ENCODE assay signal across 25 cellular contexts in genomic region chr14:32055175-32055574, GRCh38. TPM values are rescaled to one million over a fixed set of nuclear protein-coding genes. Genes with fewer than 3 reads are reported as not detected.
A peak's percentile ranks its signal among the peaks of the same experiment; 100 is the strongest.
DNase-seq lines count a peak whose midpoint lies in the region; ATAC-seq, FAIRE-seq and TF ChIP-seq lines count a peak whose summit lies in the region.
"Had no signal": no experiment of that assay in that cellular context is flagged by ENCODE, and none has a peak within 500 bp of the region (broad histone marks: within the 10 kb centered on the region; RNA-seq: fewer than 3 reads in every experiment).

No MANE protein-coding gene starts in this region.

- no peak overlapping the region for H4K8ac ChIP-seq in IMR-90 (ENCODE audit: low read depth in 2 of 2, low read length in 2 of 2)

- H2AFZ ChIP-seq in HepG2 (ENCODE audit: low read length) (no peak overlapping the region), IMR-90 (replicated peaks; ENCODE audit: low read length, poor library complexity) (no peak overlapping the region), neural cell (ENCODE audit: low read depth, low read length) (no peak overlapping the region)

- H3K4ac ChIP-seq in IMR-90 (ENCODE audit: low read depth, low read length): no peak overlapping the region

- CTCF ChIA-PET in HepG2 (lab: Yijun Ruan, JAX; ENCODE audit: low intra/inter-chr PET ratio, low total read pairs) (no interaction called here), IMR-90 (lab: Yijun Ruan, JAX) (no interaction called here)

- POLR2A ChIA-PET in HepG2 (lab: Yijun Ruan, JAX) (no interaction called here), IMR-90 (lab: Charles Lee; ENCODE audit: unreplicated experiment) (no interaction called here)

- no peak for TF ChIP-seq POLR2A in HepG2 (IDR thresholded peaks at IDR 0.05; ENCODE audit: insufficient read depth in 1 of 2, low read depth in 2 of 2, low read length in 2 of 2)
- TF ChIP-seq POLR2A in right lobe of liver (IDR thresholded peaks at IDR 0.05): no peak
- no peak for TF ChIP-seq POLR2A in IMR-90 (IDR thresholded peaks at IDR 0.05; ENCODE audit: low read depth, low read length)

- H2BK20ac ChIP-seq in IMR-90 (ENCODE audit: low read depth, low read length): no peak overlapping the region

- no peak overlapping the region for H2BK5ac ChIP-seq in IMR-90 (ENCODE audit: low read depth, low read length, poor library complexity, severe bottlenecking)

- no peak overlapping the region for H4K5ac ChIP-seq in IMR-90 (ENCODE audit: low read depth, low read length)

- H3K4me2 ChIP-seq in HepG2 (ENCODE audit: low read depth, low read length): no peak overlapping the region
- H3K4me2 ChIP-seq in IMR-90 (ENCODE audit: low read depth, low read length): no peak overlapping the region
- H3K4me2 ChIP-seq in neural cell (ENCODE audit: low read length): no peak overlapping the region
- H3K4me2 ChIP-seq: BLaER1 had no signal

- H3K23ac ChIP-seq in IMR-90 (ENCODE audit: low read depth, low read length): no peak overlapping the region

- no peak overlapping the region for H3K56ac ChIP-seq in IMR-90 (ENCODE audit: extremely low read depth, insufficient read depth, low read length)

- 45% methylated on average over 2 of the region's 2 CpGs for WGBS in HepG2 (ENCODE audit: low lambda C conversion rate)
- WGBS in right lobe of liver (ENCODE audit: insufficient coverage, low coverage, low lambda C conversion rate, missing lambda C conversion rate): 78% methylated on average over 2 of the region's 2 CpGs
- WGBS in IMR-90 (ENCODE audit: extremely low coverage in 2 of 2, insufficient read length in 1 of 2), 2 experiments: no CpG with 5 or more reads among the region's 2 CpGs

- H3K27ac ChIP-seq in HepG2 (ENCODE audit: extremely low read length, insufficient read depth, low read length) (no peak overlapping the region), right lobe of liver (no peak overlapping the region), IMR-90 (ENCODE audit: insufficient read depth, low read length) (no peak overlapping the region), neural cell (ENCODE audit: low read length) (no peak overlapping the region), SJCRH30 (no peak overlapping the region)
- H3K27ac ChIP-seq: 22Rv1, BLaER1 had no signal

- H3K36me3 ChIP-seq in HepG2 (replicated peaks in 1 of 2; ENCODE audit: control insufficient read depth in 1 of 2, insufficient read depth in 2 of 2, low read length in 2 of 2) (no peaks in the 10 kb centered on the region), right lobe of liver (no peaks in the 10 kb centered on the region), IMR-90 (ENCODE audit: control insufficient read depth, insufficient read depth, low read length) (no peaks in the 10 kb centered on the region), neural cell (ENCODE audit: insufficient read depth, low read length) (no peaks in the 10 kb centered on the region), SJCRH30 (no peaks in the 10 kb centered on the region)
- H3K36me3 ChIP-seq: BE2C, BLaER1 had no signal

- intact Hi-C loops in HepG2 (cut with micrococcal nuclease; ENCODE audit: unreplicated experiment): no loop called here
- intact Hi-C loops in right lobe of liver (cut with DNase I): no loop called here
- intact Hi-C loops in IMR-90 (cut with micrococcal nuclease): no loop called here

- H3K4me1 ChIP-seq in HepG2 (ENCODE audit: insufficient read depth, low read length) (0 out of 2 replicates have a peak, but pooled peaks cover 7% of the 10 kb centered on the region), right lobe of liver (no peaks in the 10 kb centered on the region), IMR-90 (ENCODE audit: control insufficient read depth, insufficient read depth, low read length) (no peaks in the 10 kb centered on the region), SJCRH30 (no peaks in the 10 kb centered on the region)
- H3K4me1 ChIP-seq: BE2C had no signal

- no peak overlapping the region for H2AK5ac ChIP-seq in IMR-90 (ENCODE audit: low read depth, low read length)

- BruUV-seq in HepG2 (replicated peaks; lab: Mats Ljungman, UMichigan): no TSS peak
- no TSS peak for BruUV-seq in IMR-90 (replicated peaks; lab: Mats Ljungman, UMichigan)

- H3K27me3 ChIP-seq in HepG2 (ENCODE audit: control insufficient read depth in 1 of 2, insufficient read depth in 2 of 2, low read length in 2 of 2): no peaks in the 10 kb centered on the region
- H3K27me3 ChIP-seq in right lobe of liver: no peaks in the 10 kb centered on the region
- H3K27me3 ChIP-seq in IMR-90 (ENCODE audit: control insufficient read depth, insufficient read depth, low read length): peaks cover 9% of the 10 kb centered on the region
- H3K27me3 ChIP-seq in neural cell (ENCODE audit: insufficient read depth, low read depth, low read length): no peaks in the 10 kb centered on the region
- no peaks in the 10 kb centered on the region for H3K27me3 ChIP-seq in SJCRH30
- H3K27me3 ChIP-seq: BE2C, BLaER1 had no signal

- no peak overlapping the region for H2BK120ac ChIP-seq in IMR-90 (ENCODE audit: low read depth, low read length)

- H4K91ac ChIP-seq in IMR-90 (ENCODE audit: insufficient read depth, low read depth, low read length): no peak overlapping the region

- no peak overlapping the region for H3K4me3 ChIP-seq in HepG2 (replicated peaks in 1 of 3; ENCODE audit: insufficient read depth in 1 of 3, low read depth in 2 of 3, low read length in 3 of 3)
- no peak overlapping the region for H3K4me3 ChIP-seq in right lobe of liver
- no peak overlapping the region for H3K4me3 ChIP-seq in IMR-90 (ENCODE audit: insufficient read depth, low read depth, low read length)
- no peak overlapping the region for H3K4me3 ChIP-seq in neural cell (ENCODE audit: low read length)
- no peak overlapping the region for H3K4me3 ChIP-seq in SJCRH30
- H3K4me3 ChIP-seq: BLaER1, GM12878 had no signal

- 0 out of 2 replicates have a peak, but pooled peaks cover 4% of the 10 kb centered on the region for H3K9me3 ChIP-seq in HepG2 (ENCODE audit: low read length)
- H3K9me3 ChIP-seq in right lobe of liver: no peaks in the 10 kb centered on the region
- H3K9me3 ChIP-seq in IMR-90 (ENCODE audit: control insufficient read depth, insufficient read depth, low read length): no peaks in the 10 kb centered on the region
- no peaks in the 10 kb centered on the region for H3K9me3 ChIP-seq in neural cell (ENCODE audit: low read length)
- no peaks in the 10 kb centered on the region for H3K9me3 ChIP-seq in SJCRH30 (replicated peaks)
- H3K9me3 ChIP-seq: BE2C had no signal

- no peak for ATAC-seq in HepG2
- ATAC-seq in right lobe of liver: no peak
- no peak for ATAC-seq in IMR-90 (ENCODE audit: low read depth)
- ATAC-seq: GM12878 had no signal

- in situ Hi-C loops in HepG2 (cut with HindIII; ENCODE audit: extremely low pct_ligation_motif_present, low pct_unique_long_range_greater_than_20kb) (no loop called here), IMR-90 (cut with MboI; ENCODE audit: low sequenced_read_pairs) (no loop called here)

- H3K9me1 ChIP-seq in IMR-90 (ENCODE audit: insufficient read depth, low read length): no peaks in the 10 kb centered on the region

- H3K18ac ChIP-seq in IMR-90 (ENCODE audit: low read depth, low read length): no peak overlapping the region

- FAIRE-seq in HepG2 (lab: Jason Lieb, UNC): no peak
- FAIRE-seq: GM12878, GM12892, GM18507 had no signal

- H4K20me1 ChIP-seq in HepG2 (ENCODE audit: insufficient read depth, low read length): no peaks in the 10 kb centered on the region
- no peaks in the 10 kb centered on the region for H4K20me1 ChIP-seq in IMR-90 (ENCODE audit: insufficient read depth, low read length)
- H4K20me1 ChIP-seq in neural cell (ENCODE audit: insufficient read depth): no peaks in the 10 kb centered on the region
- H4K20me1 ChIP-seq: BLaER1 had no signal

- TF ChIP-seq CTCF in HepG2 (CRISPR knock-in tag; IDR thresholded peaks at IDR 0.05): no peak
- TF ChIP-seq CTCF in right lobe of liver (IDR thresholded peaks at IDR 0.05): no peak
- no peak for TF ChIP-seq CTCF in IMR-90 (conservative IDR thresholded peaks at IDR 0.05; ENCODE audit: low read depth, low read length)
- no peak for TF ChIP-seq CTCF in neural cell (IDR thresholded peaks at IDR 0.05; ENCODE audit: poor library complexity, severe bottlenecking)

- TF ChIP-seq EP300 in HepG2 (IDR thresholded peaks at IDR 0.05; ENCODE audit: low read depth in 2 of 2, low read length in 2 of 2) (no peak), HepG2 (CRISPR knock-in tag; IDR thresholded peaks at IDR 0.05; ENCODE audit: borderline replicate concordance) (no peak), neural cell (conservative IDR thresholded peaks at IDR 0.05; ENCODE audit: poor library complexity, severe bottlenecking) (peak; percentile 70)

- no peaks in the 10 kb centered on the region for H3K9me2 ChIP-seq in neural cell (ENCODE audit: insufficient read depth, low read length)

- H3K9ac ChIP-seq in HepG2 (ENCODE audit: insufficient read depth, low read depth, low read length) (no peak overlapping the region), IMR-90 (ENCODE audit: low read depth, low read length) (no peak overlapping the region), neural cell (ENCODE audit: low read length) (no peak overlapping the region)
- H3K9ac ChIP-seq: BLaER1 had no signal

- H3K79me1 ChIP-seq in IMR-90 (ENCODE audit: low read depth in 1 of 2, low read length in 2 of 2): no peaks in the 10 kb centered on the region

- no peak overlapping the region for H2AK9ac ChIP-seq in IMR-90 (replicated peaks; ENCODE audit: low read depth, low read length, poor library complexity)

- H3F3A ChIP-seq in neural cell (ENCODE audit: insufficient read depth, low read length, poor library complexity, severe bottlenecking): no peaks in the 10 kb centered on the region

- dilution Hi-C loops in IMR-90 (cut with HindIII; ENCODE audit: low sequenced_read_pairs, unreplicated experiment): no loop called here

- DNase-seq in HepG2 (ENCODE audit: low spot score) (no peak), right lobe of liver (no peak), IMR-90 (no peak), SJCRH30 (no peak), SKM-1 (lab: John Stamatoyannopoulos, UW; ENCODE audit: unreplicated experiment) (no peak)
- DNase-seq: ACHN; BE2C; C1 segment of cervical spinal cord; CD4-positive, alpha-beta memory T cell; CD4-positive, CD25-positive, alpha-beta regulatory T cell; CD8-positive, alpha-beta memory T cell; COR-L47; DMS 273 treated with DMSO at 0.1 percent for 48 hours; DMS153; DMS53; DMS79; DND-41; EL; GDM1 had no signal

- H3K79me2 ChIP-seq in HepG2 (ENCODE audit: insufficient read depth, low read length): no peaks in the 10 kb centered on the region
- H3K79me2 ChIP-seq in neural cell (replicated peaks; ENCODE audit: insufficient read depth, low read length): no peaks in the 10 kb centered on the region

- no peak overlapping the region for H2BK15ac ChIP-seq in IMR-90 (ENCODE audit: low read depth, low read length)

- TF ChIP-seq RAD21 in HepG2 (CRISPR knock-in tag; IDR thresholded peaks at IDR 0.05): no peak
- TF ChIP-seq RAD21 in IMR-90 (IDR thresholded peaks at IDR 0.05; ENCODE audit: low read length): no peak
- TF ChIP-seq RAD21 in neural cell (conservative IDR thresholded peaks at IDR 0.05): no peak

- H3K14ac ChIP-seq in IMR-90 (replicated peaks; ENCODE audit: low read depth, low read length): no peak overlapping the region

RNA-seq across cellular contexts. Expression of gene ARHGAP5, which starts 21.9 kb away (rescaled TPM):
- 144 and 251 TPM in 2 replicates for total RNA-seq in HepG2 (2016; rRNA removed; fragmentation: Illumina TruSeq; extraction: Trizol)
- total RNA-seq in HepG2 (2016; cell fraction: cytosol; rRNA removed; fragmentation: Illumina TruSeq; extraction: Trizol; ENCODE audit: low read depth): 107 and 120 TPM in 2 replicates
- 143 and 234 TPM in 2 replicates for total RNA-seq in HepG2 (2016; cell fraction: insoluble cytoplasmic fraction; rRNA removed; fragmentation: Illumina TruSeq; extraction: Trizol)
- total RNA-seq in HepG2 (2016; cell fraction: membrane; rRNA removed; fragmentation: Illumina TruSeq; extraction: Trizol): 251 and 354 TPM in 2 replicates
- total RNA-seq in HepG2 (2016; cell fraction: nucleus; rRNA removed; fragmentation: Illumina TruSeq; extraction: Trizol): 126 and 127 TPM in 2 replicates
- polyA plus RNA-seq in HepG2 (2011; rRNA removed): 33.2 and 33.7 TPM in 2 replicates
- polyA plus RNA-seq in HepG2 (2011; cell fraction: cytosol; rRNA removed): 9.5 and 23.4 TPM in 2 replicates
- 16.4 and 21.5 TPM in 2 replicates for polyA plus RNA-seq in HepG2 (2011; cell fraction: nucleus; rRNA removed)
- polyA plus RNA-seq in HepG2 (2012): 66.9 and 68.2 TPM in 2 replicates
- 7.1 and 8.7 TPM in 2 replicates for polyA plus RNA-seq in HepG2 (2016; cell fraction: cytosol; fragmentation: Illumina TruSeq; extraction: Trizol; ENCODE audit: low read depth)
- polyA plus RNA-seq in HepG2 (2016; cell fraction: insoluble cytoplasmic fraction; fragmentation: Illumina TruSeq; extraction: Trizol; ENCODE audit: low read depth): 97.2 and 109 TPM in 2 replicates
- 24.4 and 27.7 TPM in 2 replicates for polyA plus RNA-seq in HepG2 (2016; cell fraction: membrane; fragmentation: Illumina TruSeq; extraction: Trizol; ENCODE audit: low read depth)
- 58.3 and 60.5 TPM in 2 replicates for polyA plus RNA-seq in HepG2 (2016; cell fraction: nucleus; fragmentation: Illumina TruSeq; extraction: Trizol; ENCODE audit: insufficient read depth, low read depth)
- polyA minus RNA-seq in HepG2 (2011; rRNA and poly(A)+ RNA removed; ENCODE audit: low replicate concordance): 32.3 and 33.4 TPM in 2 replicates
- polyA minus RNA-seq in HepG2 (2011; cell fraction: cytosol; rRNA and poly(A)+ RNA removed): 126 and 147 TPM in 2 replicates
- polyA minus RNA-seq in HepG2 (2011; cell fraction: nucleus; rRNA and poly(A)+ RNA removed): 187 and 220 TPM in 2 replicates
- 10 to 100 TPM; 32.0 to 60.5 (median 50.1) TPM for total RNA-seq in right lobe of liver
- total RNA-seq in IMR-90 (2012; rRNA removed): 45.3 and 71.1 TPM in 2 replicates
- 7.4 and 7.5 TPM in 2 replicates for polyA plus RNA-seq in IMR-90 (2012; rRNA removed)
- 0.80 and 0.92 TPM in 2 replicates for polyA plus RNA-seq in IMR-90 (2012; cell fraction: cytosol; rRNA removed)
- polyA plus RNA-seq in IMR-90 (2012; cell fraction: nucleus; rRNA removed; ENCODE audit: low replicate concordance): 0.61 and 9.7 TPM in 2 replicates
- 32.2 and 33.1 TPM in 2 replicates for polyA plus RNA-seq in neural cell
- polyA minus RNA-seq in neural cell: 329 and 373 TPM in 2 replicates
- 166 and 178 TPM in 2 replicates for total RNA-seq in SJCRH30 (2014; rRNA removed; shearing (Covaris generic))
